2 cellular contexts compared by ENCODE assay signal in the genomic region with DNA sequence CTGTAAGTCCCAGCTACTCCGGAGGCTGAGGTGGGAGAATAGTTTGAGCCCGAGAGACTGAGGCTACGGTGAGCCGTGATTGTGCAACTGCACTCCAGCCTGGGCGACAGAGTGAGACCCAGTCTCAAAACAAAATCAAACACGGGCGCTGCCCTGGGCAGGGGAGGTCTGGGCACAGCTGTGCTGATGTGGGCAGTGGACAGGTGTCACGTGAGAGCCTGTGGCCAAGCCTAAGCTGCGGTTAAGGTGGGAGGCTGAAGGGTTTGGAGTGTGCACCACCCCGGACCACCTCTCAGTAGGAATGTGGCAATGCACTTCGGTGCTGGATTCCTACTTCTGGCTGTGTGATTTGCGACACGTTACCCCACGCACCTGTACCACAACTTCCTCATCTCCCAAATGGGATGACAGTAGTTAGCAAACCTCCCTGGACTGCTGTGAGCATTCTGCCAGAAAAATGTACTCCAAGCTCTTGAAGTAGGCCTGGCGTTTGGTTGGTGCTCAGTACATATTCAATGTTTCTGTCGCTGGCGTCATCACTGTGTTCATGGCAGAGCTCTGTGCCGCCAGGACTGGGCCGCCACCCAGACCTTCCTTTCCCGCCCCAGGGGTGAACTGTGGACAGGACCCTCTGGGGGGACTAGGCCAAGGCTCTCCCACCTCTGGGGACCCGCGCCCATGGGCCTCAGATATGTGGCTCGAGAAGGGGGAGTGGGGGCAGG.
TF ChIP-seq lines count a peak whose summit lies in the region.

No MANE protein-coding gene starts in this region.

TF ChIP-seq in SK-N-SH, 30 proteins besides CTCF, POLR2A, EP300 and RAD21 (continued from another document):
- no peak for TF ChIP-seq MEF2A (IDR thresholded peaks at IDR 0.05; ENCODE audit: borderline replicate concordance, low read depth)

TF ChIP-seq in SK-N-SH treated with all-trans-retinoic acid at 6 μM for 48 hours, 23 proteins besides CTCF, POLR2A, EP300 and RAD21 (continued from another document):
- TF ChIP-seq, protein P1, sequence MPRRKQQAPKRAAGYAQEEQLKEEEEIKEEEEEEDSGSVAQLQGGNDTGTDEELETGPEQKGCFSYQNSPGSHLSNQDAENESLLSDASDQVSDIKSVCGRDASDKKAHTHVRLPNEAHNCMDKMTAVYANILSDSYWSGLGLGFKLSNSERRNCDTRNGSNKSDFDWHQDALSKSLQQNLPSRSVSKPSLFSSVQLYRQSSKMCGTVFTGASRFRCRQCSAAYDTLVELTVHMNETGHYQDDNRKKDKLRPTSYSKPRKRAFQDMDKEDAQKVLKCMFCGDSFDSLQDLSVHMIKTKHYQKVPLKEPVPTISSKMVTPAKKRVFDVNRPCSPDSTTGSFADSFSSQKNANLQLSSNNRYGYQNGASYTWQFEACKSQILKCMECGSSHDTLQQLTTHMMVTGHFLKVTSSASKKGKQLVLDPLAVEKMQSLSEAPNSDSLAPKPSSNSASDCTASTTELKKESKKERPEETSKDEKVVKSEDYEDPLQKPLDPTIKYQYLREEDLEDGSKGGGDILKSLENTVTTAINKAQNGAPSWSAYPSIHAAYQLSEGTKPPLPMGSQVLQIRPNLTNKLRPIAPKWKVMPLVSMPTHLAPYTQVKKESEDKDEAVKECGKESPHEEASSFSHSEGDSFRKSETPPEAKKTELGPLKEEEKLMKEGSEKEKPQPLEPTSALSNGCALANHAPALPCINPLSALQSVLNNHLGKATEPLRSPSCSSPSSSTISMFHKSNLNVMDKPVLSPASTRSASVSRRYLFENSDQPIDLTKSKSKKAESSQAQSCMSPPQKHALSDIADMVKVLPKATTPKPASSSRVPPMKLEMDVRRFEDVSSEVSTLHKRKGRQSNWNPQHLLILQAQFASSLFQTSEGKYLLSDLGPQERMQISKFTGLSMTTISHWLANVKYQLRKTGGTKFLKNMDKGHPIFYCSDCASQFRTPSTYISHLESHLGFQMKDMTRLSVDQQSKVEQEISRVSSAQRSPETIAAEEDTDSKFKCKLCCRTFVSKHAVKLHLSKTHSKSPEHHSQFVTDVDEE (CRISPR knock-in tag; IDR thresholded peaks at IDR 0.05) = no peak
- no peak for TF ChIP-seq ZC3H10 (CRISPR knock-in tag; IDR thresholded peaks at IDR 0.05)
- TF ChIP-seq, protein P2, sequence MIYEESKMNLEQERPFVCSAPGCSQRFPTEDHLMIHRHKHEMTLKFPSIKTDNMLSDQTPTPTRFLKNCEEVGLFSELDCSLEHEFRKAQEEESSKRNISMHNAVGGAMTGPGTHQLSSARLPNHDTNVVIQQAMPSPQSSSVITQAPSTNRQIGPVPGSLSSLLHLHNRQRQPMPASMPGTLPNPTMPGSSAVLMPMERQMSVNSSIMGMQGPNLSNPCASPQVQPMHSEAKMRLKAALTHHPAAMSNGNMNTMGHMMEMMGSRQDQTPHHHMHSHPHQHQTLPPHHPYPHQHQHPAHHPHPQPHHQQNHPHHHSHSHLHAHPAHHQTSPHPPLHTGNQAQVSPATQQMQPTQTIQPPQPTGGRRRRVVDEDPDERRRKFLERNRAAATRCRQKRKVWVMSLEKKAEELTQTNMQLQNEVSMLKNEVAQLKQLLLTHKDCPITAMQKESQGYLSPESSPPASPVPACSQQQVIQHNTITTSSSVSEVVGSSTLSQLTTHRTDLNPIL (CRISPR knock-in tag; IDR thresholded peaks at IDR 0.05; ENCODE audit: low read depth) = no peak
- TF ChIP-seq, protein P3, sequence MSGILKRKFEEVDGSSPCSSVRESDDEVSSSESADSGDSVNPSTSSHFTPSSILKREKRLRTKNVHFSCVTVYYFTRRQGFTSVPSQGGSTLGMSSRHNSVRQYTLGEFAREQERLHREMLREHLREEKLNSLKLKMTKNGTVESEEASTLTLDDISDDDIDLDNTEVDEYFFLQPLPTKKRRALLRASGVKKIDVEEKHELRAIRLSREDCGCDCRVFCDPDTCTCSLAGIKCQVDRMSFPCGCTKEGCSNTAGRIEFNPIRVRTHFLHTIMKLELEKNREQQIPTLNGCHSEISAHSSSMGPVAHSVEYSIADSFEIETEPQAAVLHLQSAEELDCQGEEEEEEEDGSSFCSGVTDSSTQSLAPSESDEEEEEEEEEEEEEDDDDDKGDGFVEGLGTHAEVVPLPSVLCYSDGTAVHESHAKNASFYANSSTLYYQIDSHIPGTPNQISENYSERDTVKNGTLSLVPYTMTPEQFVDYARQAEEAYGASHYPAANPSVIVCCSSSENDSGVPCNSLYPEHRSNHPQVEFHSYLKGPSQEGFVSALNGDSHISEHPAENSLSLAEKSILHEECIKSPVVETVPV (CRISPR knock-in tag; IDR thresholded peaks at IDR 0.05) = no peak
- no peak for TF ChIP-seq ARNTL (CRISPR knock-in tag; IDR thresholded peaks at IDR 0.05; ENCODE audit: borderline replicate concordance, low read depth)
- TF ChIP-seq, protein P4, sequence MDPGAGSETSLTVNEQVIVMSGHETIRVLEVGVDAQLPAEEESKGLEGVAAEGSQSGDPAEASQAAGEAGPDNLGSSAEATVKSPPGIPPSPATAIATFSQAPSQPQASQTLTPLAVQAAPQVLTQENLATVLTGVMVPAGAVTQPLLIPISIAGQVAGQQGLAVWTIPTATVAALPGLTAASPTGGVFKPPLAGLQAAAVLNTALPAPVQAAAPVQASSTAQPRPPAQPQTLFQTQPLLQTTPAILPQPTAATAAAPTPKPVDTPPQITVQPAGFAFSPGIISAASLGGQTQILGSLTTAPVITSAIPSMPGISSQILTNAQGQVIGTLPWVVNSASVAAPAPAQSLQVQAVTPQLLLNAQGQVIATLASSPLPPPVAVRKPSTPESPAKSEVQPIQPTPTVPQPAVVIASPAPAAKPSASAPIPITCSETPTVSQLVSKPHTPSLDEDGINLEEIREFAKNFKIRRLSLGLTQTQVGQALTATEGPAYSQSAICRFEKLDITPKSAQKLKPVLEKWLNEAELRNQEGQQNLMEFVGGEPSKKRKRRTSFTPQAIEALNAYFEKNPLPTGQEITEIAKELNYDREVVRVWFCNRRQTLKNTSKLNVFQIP (CRISPR knock-in tag; IDR thresholded peaks at IDR 0.05; ENCODE audit: borderline replicate concordance, low read depth) = no peak
- TF ChIP-seq CSDC2 (CRISPR knock-in tag; IDR thresholded peaks at IDR 0.05) = no peak
- no peak for TF ChIP-seq RARB (CRISPR knock-in tag; IDR thresholded peaks at IDR 0.05)
